In the genomic region with DNA sequence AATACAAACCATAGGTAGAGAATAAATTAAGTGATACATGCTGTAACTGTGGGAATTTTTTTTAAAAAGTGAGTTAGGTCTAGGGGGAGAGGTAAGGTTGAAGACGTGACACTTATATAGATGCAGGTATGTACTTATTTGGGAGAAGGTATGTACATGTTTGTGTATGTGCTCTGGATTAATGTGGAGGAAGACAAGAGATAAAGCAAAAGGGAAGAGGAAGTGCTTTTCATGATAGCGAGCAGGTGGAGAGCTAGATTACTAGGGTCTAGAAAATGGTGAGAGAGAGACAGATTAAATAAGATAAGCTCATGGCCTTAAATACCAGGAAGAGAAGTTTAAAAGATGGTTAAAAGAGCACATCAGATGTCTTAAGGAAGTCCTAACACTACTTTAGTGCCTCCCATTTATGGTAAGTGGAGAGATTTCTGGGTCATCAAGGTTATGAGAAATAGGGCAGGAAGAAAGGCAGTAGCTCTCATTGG, we compare ENCODE assay signal across 1 cellular context.
TF ChIP-seq lines count a peak whose summit lies in the region.

No MANE protein-coding gene starts in this region.

TF ChIP-seq in K562, 482 proteins besides CTCF, POLR2A, EP300 and RAD21 (continued from another document and continues in another):
- TF ChIP-seq, protein P1, sequence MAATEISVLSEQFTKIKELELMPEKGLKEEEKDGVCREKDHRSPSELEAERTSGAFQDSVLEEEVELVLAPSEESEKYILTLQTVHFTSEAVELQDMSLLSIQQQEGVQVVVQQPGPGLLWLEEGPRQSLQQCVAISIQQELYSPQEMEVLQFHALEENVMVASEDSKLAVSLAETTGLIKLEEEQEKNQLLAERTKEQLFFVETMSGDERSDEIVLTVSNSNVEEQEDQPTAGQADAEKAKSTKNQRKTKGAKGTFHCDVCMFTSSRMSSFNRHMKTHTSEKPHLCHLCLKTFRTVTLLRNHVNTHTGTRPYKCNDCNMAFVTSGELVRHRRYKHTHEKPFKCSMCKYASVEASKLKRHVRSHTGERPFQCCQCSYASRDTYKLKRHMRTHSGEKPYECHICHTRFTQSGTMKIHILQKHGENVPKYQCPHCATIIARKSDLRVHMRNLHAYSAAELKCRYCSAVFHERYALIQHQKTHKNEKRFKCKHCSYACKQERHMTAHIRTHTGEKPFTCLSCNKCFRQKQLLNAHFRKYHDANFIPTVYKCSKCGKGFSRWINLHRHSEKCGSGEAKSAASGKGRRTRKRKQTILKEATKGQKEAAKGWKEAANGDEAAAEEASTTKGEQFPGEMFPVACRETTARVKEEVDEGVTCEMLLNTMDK (IDR thresholded peaks at IDR 0.05; ENCODE audit: borderline replicate concordance, insufficient read depth, low read depth, low read length, poor library complexity, severe bottlenecking): no peak
- TF ChIP-seq ELF2 (CRISPR knock-in tag; IDR thresholded peaks at IDR 0.05): no peak
- TF ChIP-seq, protein P2, sequence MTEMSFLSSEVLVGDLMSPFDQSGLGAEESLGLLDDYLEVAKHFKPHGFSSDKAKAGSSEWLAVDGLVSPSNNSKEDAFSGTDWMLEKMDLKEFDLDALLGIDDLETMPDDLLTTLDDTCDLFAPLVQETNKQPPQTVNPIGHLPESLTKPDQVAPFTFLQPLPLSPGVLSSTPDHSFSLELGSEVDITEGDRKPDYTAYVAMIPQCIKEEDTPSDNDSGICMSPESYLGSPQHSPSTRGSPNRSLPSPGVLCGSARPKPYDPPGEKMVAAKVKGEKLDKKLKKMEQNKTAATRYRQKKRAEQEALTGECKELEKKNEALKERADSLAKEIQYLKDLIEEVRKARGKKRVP (CRISPR knock-in tag; IDR thresholded peaks at IDR 0.05): no peak
- no peak for TF ChIP-seq CEBPB (tag; IDR thresholded peaks at IDR 0.05)
- no peak for TF ChIP-seq CHD2 (IDR thresholded peaks at IDR 0.05; ENCODE audit: low read depth, low read length)
- TF ChIP-seq PHB2 (IDR thresholded peaks at IDR 0.05; ENCODE audit: low read depth): peak; percentile 67
- no peak for TF ChIP-seq ATF1 (CRISPR knock-in tag; IDR thresholded peaks at IDR 0.05)
- peak; percentile 37; the same call in 1 of the 2 replicates for TF ChIP-seq ATF1 (tag; IDR thresholded peaks at IDR 0.05)
- no peak for TF ChIP-seq RBM15 (IDR thresholded peaks at IDR 0.05; ENCODE audit: insufficient read depth, low read length)
- peak; percentile 75 for TF ChIP-seq BRD9 (IDR thresholded peaks at IDR 0.05; ENCODE audit: low read depth, partially characterized antibody)
- no peak for TF ChIP-seq RFX7 (CRISPR knock-in tag; IDR thresholded peaks at IDR 0.05)
- no peak for TF ChIP-seq SIN3B (IDR thresholded peaks at IDR 0.05; ENCODE audit: low read depth)
- TF ChIP-seq SPI1 (IDR thresholded peaks at IDR 0.05; ENCODE audit: borderline replicate concordance, low read depth, low read length): peak; percentile 98
- TF ChIP-seq, protein P3, sequence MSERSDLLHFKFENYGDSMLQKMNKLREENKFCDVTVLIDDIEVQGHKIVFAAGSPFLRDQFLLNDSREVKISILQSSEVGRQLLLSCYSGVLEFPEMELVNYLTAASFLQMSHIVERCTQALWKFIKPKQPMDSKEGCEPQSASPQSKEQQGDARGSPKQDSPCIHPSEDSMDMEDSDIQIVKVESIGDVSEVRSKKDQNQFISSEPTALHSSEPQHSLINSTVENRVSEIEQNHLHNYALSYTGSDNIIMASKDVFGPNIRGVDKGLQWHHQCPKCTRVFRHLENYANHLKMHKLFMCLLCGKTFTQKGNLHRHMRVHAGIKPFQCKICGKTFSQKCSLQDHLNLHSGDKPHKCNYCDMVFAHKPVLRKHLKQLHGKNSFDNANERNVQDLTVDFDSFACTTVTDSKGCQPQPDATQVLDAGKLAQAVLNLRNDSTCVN (CRISPR knock-in tag; IDR thresholded peaks at IDR 0.05): no peak
- no peak for TF ChIP-seq POLR2G (IDR thresholded peaks at IDR 0.05; ENCODE audit: low read depth, low read length)
- no peak for TF ChIP-seq HDAC6 (IDR thresholded peaks at IDR 0.05; ENCODE audit: low read depth, low read length)
- TF ChIP-seq CSDE1 (IDR thresholded peaks at IDR 0.05): no peak; a peak in 1 of 4 replicates
- TF ChIP-seq, protein P4, sequence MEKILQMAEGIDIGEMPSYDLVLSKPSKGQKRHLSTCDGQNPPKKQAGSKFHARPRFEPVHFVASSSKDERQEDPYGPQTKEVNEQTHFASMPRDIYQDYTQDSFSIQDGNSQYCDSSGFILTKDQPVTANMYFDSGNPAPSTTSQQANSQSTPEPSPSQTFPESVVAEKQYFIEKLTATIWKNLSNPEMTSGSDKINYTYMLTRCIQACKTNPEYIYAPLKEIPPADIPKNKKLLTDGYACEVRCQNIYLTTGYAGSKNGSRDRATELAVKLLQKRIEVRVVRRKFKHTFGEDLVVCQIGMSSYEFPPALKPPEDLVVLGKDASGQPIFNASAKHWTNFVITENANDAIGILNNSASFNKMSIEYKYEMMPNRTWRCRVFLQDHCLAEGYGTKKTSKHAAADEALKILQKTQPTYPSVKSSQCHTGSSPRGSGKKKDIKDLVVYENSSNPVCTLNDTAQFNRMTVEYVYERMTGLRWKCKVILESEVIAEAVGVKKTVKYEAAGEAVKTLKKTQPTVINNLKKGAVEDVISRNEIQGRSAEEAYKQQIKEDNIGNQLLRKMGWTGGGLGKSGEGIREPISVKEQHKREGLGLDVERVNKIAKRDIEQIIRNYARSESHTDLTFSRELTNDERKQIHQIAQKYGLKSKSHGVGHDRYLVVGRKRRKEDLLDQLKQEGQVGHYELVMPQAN (IDR thresholded peaks at IDR 0.05; ENCODE audit: borderline replicate concordance): peak; percentile 47; the same call in 1 of the 2 replicates
- no peak for TF ChIP-seq YBX1 (IDR thresholded peaks at IDR 0.05)
- TF ChIP-seq KLF13 (tag; IDR thresholded peaks at IDR 0.05; ENCODE audit: borderline replicate concordance, low read depth): no peak
- TF ChIP-seq, protein P5, sequence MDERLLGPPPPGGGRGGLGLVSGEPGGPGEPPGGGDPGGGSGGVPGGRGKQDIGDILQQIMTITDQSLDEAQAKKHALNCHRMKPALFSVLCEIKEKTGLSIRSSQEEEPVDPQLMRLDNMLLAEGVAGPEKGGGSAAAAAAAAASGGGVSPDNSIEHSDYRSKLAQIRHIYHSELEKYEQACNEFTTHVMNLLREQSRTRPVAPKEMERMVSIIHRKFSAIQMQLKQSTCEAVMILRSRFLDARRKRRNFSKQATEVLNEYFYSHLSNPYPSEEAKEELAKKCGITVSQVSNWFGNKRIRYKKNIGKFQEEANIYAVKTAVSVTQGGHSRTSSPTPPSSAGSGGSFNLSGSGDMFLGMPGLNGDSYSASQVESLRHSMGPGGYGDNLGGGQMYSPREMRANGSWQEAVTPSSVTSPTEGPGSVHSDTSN (CRISPR knock-in tag; IDR thresholded peaks at IDR 0.05; ENCODE audit: low read depth): no peak
- TF ChIP-seq, protein P5 (tag; conservative IDR thresholded peaks at IDR 0.05; ENCODE audit: low read depth): 0 out of 2 replicates have a peak, but pooled peaks have one; percentile 22
- TF ChIP-seq NFXL1 (CRISPR knock-in tag; IDR thresholded peaks at IDR 0.05): no peak
- no peak for TF ChIP-seq U2AF2 (optimal IDR thresholded peaks at IDR 0.05; ENCODE audit: low read depth, low read length)
- TF ChIP-seq ZSCAN29 (IDR thresholded peaks at IDR 0.05): no peak
- TF ChIP-seq XRCC4 (IDR thresholded peaks at IDR 0.05; ENCODE audit: extremely low read depth, insufficient read depth, insufficient read length): no peak
- TF ChIP-seq FOXJ3 (CRISPR knock-in tag; IDR thresholded peaks at IDR 0.05): no peak
- TF ChIP-seq NCOA2 (IDR thresholded peaks at IDR 0.05; ENCODE audit: partially characterized antibody in 2 of 2): peak in 1 of 2 experiments; percentile 67
- no peak for TF ChIP-seq SP2 (IDR thresholded peaks at IDR 0.05; ENCODE audit: extremely low read depth, low read depth, low read length, poor library complexity, severe bottlenecking)
- TF ChIP-seq HMG20A (CRISPR knock-in tag; conservative IDR thresholded peaks at IDR 0.05): no peak
- TF ChIP-seq ADNP (tag; IDR thresholded peaks at IDR 0.05): peak; percentile 25; the same call in 1 of the 2 replicates
- no peak for TF ChIP-seq TAF7 (tag; IDR thresholded peaks at IDR 0.05)
- peak; percentile 83 for TF ChIP-seq EHMT2 (IDR thresholded peaks at IDR 0.05)
- TF ChIP-seq ZBTB7A (IDR thresholded peaks at IDR 0.05; ENCODE audit: borderline replicate concordance, control insufficient read depth, low read depth, low read length): no peak
- TF ChIP-seq, protein P6, sequence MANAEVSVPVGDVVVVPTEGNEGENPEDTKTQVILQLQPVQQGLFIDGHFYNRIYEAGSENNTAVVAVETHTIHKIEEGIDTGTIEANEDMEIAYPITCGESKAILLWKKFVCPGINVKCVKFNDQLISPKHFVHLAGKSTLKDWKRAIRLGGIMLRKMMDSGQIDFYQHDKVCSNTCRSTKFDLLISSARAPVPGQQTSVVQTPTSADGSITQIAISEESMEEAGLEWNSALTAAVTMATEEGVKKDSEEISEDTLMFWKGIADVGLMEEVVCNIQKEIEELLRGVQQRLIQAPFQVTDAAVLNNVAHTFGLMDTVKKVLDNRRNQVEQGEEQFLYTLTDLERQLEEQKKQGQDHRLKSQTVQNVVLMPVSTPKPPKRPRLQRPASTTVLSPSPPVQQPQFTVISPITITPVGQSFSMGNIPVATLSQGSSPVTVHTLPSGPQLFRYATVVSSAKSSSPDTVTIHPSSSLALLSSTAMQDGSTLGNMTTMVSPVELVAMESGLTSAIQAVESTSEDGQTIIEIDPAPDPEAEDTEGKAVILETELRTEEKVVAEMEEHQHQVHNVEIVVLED (CRISPR knock-in tag; IDR thresholded peaks at IDR 0.05): no peak
- no peak for TF ChIP-seq THRAP3 (IDR thresholded peaks at IDR 0.05; ENCODE audit: borderline replicate concordance)
- no peak for TF ChIP-seq CHCHD3 (CRISPR knock-in tag; IDR thresholded peaks at IDR 0.05)
- TF ChIP-seq GATAD2A (IDR thresholded peaks at IDR 0.05): peak; percentile 96
- no peak for TF ChIP-seq MYNN (IDR thresholded peaks at IDR 0.05)
- no peak for TF ChIP-seq MYNN (CRISPR knock-in tag; IDR thresholded peaks at IDR 0.05)
- peak; percentile 91 for TF ChIP-seq TCF3 (CRISPR knock-in tag; IDR thresholded peaks at IDR 0.05)
- no peak for TF ChIP-seq TGIF2 (CRISPR knock-in tag; IDR thresholded peaks at IDR 0.05)
- peak; percentile 57 for TF ChIP-seq ATF7 (IDR thresholded peaks at IDR 0.05)
- TF ChIP-seq PYGO2 (tag; IDR thresholded peaks at IDR 0.05): no peak
- TF ChIP-seq HMGN3 (IDR thresholded peaks at IDR 0.05; ENCODE audit: borderline replicate concordance, extremely low read depth, insufficient read length, low read depth, low read length): no peak
- TF ChIP-seq RCOR1 (IDR thresholded peaks at IDR 0.05; ENCODE audit: borderline replicate concordance in 1 of 2, low read depth in 2 of 2, low read length in 2 of 2): peak in 1 of 2 experiments; percentile 84; a peak in 2 of 4 replicates
- peak; percentile 47; the same call in 1 of the 2 replicates for TF ChIP-seq GABPA (tag; conservative IDR thresholded peaks at IDR 0.05; ENCODE audit: low read depth)
- no peak for TF ChIP-seq ZNF347 (CRISPR knock-in tag; IDR thresholded peaks at IDR 0.05; ENCODE audit: low read depth)
- TF ChIP-seq ZNF12 (CRISPR knock-in tag; IDR thresholded peaks at IDR 0.05): no peak
- no peak for TF ChIP-seq BCL6 (CRISPR knock-in tag; IDR thresholded peaks at IDR 0.05)
- TF ChIP-seq, protein P7, sequence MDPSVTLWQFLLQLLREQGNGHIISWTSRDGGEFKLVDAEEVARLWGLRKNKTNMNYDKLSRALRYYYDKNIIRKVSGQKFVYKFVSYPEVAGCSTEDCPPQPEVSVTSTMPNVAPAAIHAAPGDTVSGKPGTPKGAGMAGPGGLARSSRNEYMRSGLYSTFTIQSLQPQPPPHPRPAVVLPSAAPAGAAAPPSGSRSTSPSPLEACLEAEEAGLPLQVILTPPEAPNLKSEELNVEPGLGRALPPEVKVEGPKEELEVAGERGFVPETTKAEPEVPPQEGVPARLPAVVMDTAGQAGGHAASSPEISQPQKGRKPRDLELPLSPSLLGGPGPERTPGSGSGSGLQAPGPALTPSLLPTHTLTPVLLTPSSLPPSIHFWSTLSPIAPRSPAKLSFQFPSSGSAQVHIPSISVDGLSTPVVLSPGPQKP (CRISPR knock-in tag; IDR thresholded peaks at IDR 0.05): no peak
- no peak for TF ChIP-seq MCM2 (IDR thresholded peaks at IDR 0.05; ENCODE audit: low read depth)
- TF ChIP-seq, protein P8, sequence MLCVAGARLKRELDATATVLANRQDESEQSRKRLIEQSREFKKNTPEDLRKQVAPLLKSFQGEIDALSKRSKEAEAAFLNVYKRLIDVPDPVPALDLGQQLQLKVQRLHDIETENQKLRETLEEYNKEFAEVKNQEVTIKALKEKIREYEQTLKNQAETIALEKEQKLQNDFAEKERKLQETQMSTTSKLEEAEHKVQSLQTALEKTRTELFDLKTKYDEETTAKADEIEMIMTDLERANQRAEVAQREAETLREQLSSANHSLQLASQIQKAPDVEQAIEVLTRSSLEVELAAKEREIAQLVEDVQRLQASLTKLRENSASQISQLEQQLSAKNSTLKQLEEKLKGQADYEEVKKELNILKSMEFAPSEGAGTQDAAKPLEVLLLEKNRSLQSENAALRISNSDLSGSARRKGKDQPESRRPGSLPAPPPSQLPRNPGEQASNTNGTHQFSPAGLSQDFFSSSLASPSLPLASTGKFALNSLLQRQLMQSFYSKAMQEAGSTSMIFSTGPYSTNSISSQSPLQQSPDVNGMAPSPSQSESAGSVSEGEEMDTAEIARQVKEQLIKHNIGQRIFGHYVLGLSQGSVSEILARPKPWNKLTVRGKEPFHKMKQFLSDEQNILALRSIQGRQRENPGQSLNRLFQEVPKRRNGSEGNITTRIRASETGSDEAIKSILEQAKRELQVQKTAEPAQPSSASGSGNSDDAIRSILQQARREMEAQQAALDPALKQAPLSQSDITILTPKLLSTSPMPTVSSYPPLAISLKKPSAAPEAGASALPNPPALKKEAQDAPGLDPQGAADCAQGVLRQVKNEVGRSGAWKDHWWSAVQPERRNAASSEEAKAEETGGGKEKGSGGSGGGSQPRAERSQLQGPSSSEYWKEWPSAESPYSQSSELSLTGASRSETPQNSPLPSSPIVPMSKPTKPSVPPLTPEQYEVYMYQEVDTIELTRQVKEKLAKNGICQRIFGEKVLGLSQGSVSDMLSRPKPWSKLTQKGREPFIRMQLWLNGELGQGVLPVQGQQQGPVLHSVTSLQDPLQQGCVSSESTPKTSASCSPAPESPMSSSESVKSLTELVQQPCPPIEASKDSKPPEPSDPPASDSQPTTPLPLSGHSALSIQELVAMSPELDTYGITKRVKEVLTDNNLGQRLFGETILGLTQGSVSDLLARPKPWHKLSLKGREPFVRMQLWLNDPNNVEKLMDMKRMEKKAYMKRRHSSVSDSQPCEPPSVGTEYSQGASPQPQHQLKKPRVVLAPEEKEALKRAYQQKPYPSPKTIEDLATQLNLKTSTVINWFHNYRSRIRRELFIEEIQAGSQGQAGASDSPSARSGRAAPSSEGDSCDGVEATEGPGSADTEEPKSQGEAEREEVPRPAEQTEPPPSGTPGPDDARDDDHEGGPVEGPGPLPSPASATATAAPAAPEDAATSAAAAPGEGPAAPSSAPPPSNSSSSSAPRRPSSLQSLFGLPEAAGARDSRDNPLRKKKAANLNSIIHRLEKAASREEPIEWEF (CRISPR knock-in tag; IDR thresholded peaks at IDR 0.05): no peak
- TF ChIP-seq ZNF217 (CRISPR knock-in tag; IDR thresholded peaks at IDR 0.05): no peak
- no peak for TF ChIP-seq ZBTB8A (IDR thresholded peaks at IDR 0.05; ENCODE audit: partially characterized antibody)
